16 cellular contexts compared by ENCODE assay signal in the genomic region with DNA sequence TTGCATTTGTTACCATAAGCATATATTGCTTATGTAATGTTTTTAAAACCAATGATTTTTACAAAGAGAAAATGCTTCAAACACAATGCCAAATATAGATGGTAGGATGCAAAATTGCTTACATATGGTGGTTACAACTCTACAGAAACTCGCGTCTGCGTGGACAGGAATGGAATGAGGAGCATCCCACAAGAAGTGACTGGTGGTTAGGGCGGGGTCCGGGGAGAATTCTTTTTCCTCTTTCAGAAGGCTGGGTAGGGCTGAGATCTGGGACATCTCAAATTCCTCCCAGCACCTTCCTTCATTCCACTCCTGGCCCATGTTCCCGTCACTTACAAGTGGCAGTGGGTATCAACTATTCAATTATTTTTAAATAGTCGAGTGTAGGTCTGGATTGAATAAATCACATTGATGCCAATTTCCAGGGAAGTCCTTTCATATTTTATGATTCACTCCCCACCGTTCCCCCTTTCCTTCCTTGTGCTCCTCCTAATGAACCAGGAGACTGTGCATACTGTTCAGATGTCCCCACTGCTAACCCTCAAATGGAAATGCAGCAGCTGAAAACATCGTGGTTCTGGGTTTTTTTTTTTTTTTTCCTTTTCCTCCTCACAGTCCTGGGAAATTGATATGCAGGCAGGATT.
DNase-seq lines count a peak whose midpoint lies in the region; FAIRE-seq and TF ChIP-seq lines count a peak whose summit lies in the region.
"Had no signal": no experiment of that assay in that cellular context is flagged by ENCODE, and none has a peak within 500 bp of the region (broad histone marks: within the 10 kb centered on the region; RNA-seq: fewer than 3 reads in every experiment).

No MANE protein-coding gene starts in this region.

- H3K4me1 Mint-ChIP-seq in chondrocyte (ENCODE audit: low read depth): peaks cover 50% of the 10 kb centered on the region
- H3K4me1 Mint-ChIP-seq in endodermal cell: peaks cover 26% of the 10 kb centered on the region

- no peak for FAIRE-seq in HTR-8/SVneo (lab: Jason Lieb, UNC)
- FAIRE-seq: GM12892 had no signal

- no peak overlapping the region for H3K27ac ChIP-seq in endodermal cell (ENCODE audit: low read depth, low read length)
- H3K27ac ChIP-seq: epithelial cell of prostate, ovary, SK-N-MC, thyroid gland had no signal

- no peak overlapping the region for H3K9ac ChIP-seq in endodermal cell (ENCODE audit: extremely low read depth, low read length, poor library complexity, severe bottlenecking)

- H3K4me1 ChIP-seq in endodermal cell (ENCODE audit: control insufficient read depth, insufficient read depth, low read length): no peaks in the 10 kb centered on the region
- H3K4me1 ChIP-seq: thyroid gland had no signal

- DNase-seq in AG09309 (ENCODE audit: low read depth) (peak; percentile 64), HTR-8/SVneo (ENCODE audit: insufficient read length, low spot score) (peak; percentile 14), chondrocyte (ENCODE audit: low spot score) (no peak), myocyte (ENCODE audit: low read depth) (peak; percentile 92), NK-92 (lab: John Stamatoyannopoulos, UW; ENCODE audit: unreplicated experiment) (no peak), endodermal cell (no peak), NCI-H345 treated with DMSO at 0.1 percent for 48 hours (lab: John Stamatoyannopoulos, UW; ENCODE audit: unreplicated experiment) (no peak)
- no peak for DNase-seq in stimulated activated CD4-positive, alpha-beta T cell treated with anti-CD3 and anti-CD28 coated beads, Interleukin-4, amount 100 ng/mL, for 24 hours
- DNase-seq: activated gamma-delta T cell, DMS79, NCI-H2107, ovary, thyroid gland had no signal

- TF ChIP-seq CTCF in AG09309 (IDR thresholded peaks at IDR 0.05; ENCODE audit: control insufficient read depth, insufficient read depth, low read depth, low read length, missing control alignments) (no peak), chondrocyte (IDR thresholded peaks at IDR 0.05) (no peak), endodermal cell (conservative IDR thresholded peaks at IDR 0.05) (no peak)

- H3K4me3 ChIP-seq in AG09309 (ENCODE audit: control insufficient read depth, low read depth, low read length) (no peak overlapping the region), endodermal cell (ENCODE audit: low read length) (no peak overlapping the region)
- H3K4me3 ChIP-seq: ovary, SK-N-MC, thyroid gland had no signal

- no peaks in the 10 kb centered on the region for H3K36me3 ChIP-seq in endodermal cell (ENCODE audit: control insufficient read depth, insufficient read depth, low read length)
- H3K36me3 ChIP-seq: ovary, thyroid gland had no signal

- H3K27me3 Mint-ChIP-seq in chondrocyte (ENCODE audit: low read depth) (no peaks in the 10 kb centered on the region), endodermal cell (ENCODE audit: insufficient read depth) (peaks cover 17% of the 10 kb centered on the region)

- 89 to 93% methylated on average over 5 to 9 of the region's 9 CpGs for WGBS in endodermal cell (ENCODE audit: insufficient coverage in 1 of 2, insufficient read length in 1 of 2), 2 experiments

- H3K27me3 ChIP-seq in endodermal cell (ENCODE audit: control insufficient read depth, insufficient read depth, low read length, poor library complexity, severe bottlenecking): peaks cover 23% of the 10 kb centered on the region
- H3K27me3 ChIP-seq: ovary, thyroid gland had no signal

- H3K4me3 Mint-ChIP-seq in chondrocyte (ENCODE audit: unreplicated experiment): no peak overlapping the region
- H3K4me3 Mint-ChIP-seq in endodermal cell: no peak overlapping the region

- H3K9me3 Mint-ChIP-seq in chondrocyte (ENCODE audit: low read depth): peaks cover 3% of the 10 kb centered on the region
- no peaks in the 10 kb centered on the region for H3K9me3 Mint-ChIP-seq in endodermal cell

- H3K27ac Mint-ChIP-seq in chondrocyte (ENCODE audit: unreplicated experiment): peak overlapping the region; percentile 90
- no peak overlapping the region for H3K27ac Mint-ChIP-seq in endodermal cell

- no peaks in the 10 kb centered on the region for H3K36me3 Mint-ChIP-seq in chondrocyte (ENCODE audit: low read depth)
- H3K36me3 Mint-ChIP-seq in endodermal cell (ENCODE audit: low read depth): no peaks in the 10 kb centered on the region

- no peaks in the 10 kb centered on the region for H3K9me3 ChIP-seq in endodermal cell (ENCODE audit: control insufficient read depth, low read length)
- H3K9me3 ChIP-seq: ovary, thyroid gland had no signal

Comparison
In these comparisons a context has a peak if more than half of its experiments do, and no peak if none do; other contexts are left out.
1. DNase-seq: peak in AG09309 (single experiment), HTR-8/SVneo (single experiment) and myocyte (single experiment); none in chondrocyte (single experiment), NK-92 (single experiment), endodermal cell (single experiment), stimulated activated CD4-positive, alpha-beta T cell treated with anti-CD3 and anti-CD28 coated beads, Interleukin-4, amount 100 ng/mL, for 24 hours (single experiment) and NCI-H345 treated with DMSO at 0.1 percent for 48 hours (single experiment).